ENCODE assay signal across 28 cellular contexts in the genomic region with DNA sequence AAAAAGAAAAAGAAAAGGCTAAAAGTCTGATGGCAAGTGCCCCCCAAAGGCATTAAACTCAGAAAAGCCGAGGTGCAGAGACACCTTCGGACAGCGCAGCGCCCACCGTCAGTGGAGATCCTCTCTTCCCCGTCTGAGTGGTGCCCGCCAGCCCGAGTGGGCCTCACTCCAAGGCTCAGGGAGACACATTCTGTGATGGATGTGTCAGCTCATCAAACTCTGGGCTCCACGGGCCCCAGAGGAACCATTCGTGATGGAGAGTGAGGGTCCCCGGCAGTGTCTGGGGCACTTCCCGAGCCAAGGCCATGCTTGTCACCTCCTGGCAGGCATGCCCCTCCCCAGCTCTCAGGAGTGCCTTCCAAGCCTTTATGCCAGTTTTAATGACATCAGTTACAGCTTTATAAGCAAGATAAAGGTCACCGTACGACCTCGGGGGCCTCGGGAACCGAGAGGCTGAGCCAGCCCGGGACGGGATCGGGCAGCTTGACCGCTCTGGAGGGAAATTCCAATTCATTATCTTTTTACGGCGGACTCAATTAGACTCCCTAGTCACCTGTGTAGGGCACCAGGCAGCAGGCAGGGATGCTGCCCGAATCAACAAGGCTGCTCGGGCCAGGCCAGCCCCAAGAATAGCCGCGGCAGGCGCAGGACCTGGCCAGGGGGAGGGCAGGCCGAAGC. TPM values are rescaled to one million over a fixed set of nuclear protein-coding genes. Genes with fewer than 3 reads are reported as not detected.
DNase-seq lines count a peak whose midpoint lies in the region; ATAC-seq and TF ChIP-seq lines count a peak whose summit lies in the region.
"Had no signal": no experiment of that assay in that cellular context is flagged by ENCODE, and none has a peak within 500 bp of the region (broad histone marks: within the 10 kb centered on the region; RNA-seq: fewer than 3 reads in every experiment).

No MANE protein-coding gene starts in this region.

- DNase-seq in Right ventricle myocardium superior (peak; percentile 22), right atrium auricular region (ENCODE audit: low spot score) (no peak), left ventricle myocardium superior (peak; percentile 20), neural progenitor cell (ENCODE audit: low spot score) (no peak), mesothelial cell of epicardium (ENCODE audit: low spot score in 2 of 2, unreplicated experiment in 2 of 2) (no peak), NOMO-1 treated with dmso at 0.1 percent for 144 hours (lab: John Stamatoyannopoulos, UW; ENCODE audit: unreplicated experiment) (no peak)
- DNase-seq: 8988T; ACHN; BE2C; CD8-positive, alpha-beta memory T cell; DMS 273 treated with DMSO at 0.1 percent for 48 hours; DMS79; EL; GDM1; HCEC 1CT; KBM-7; MV-4-11; NCI-H1105; NCI-H146; NCI-H1930; NCI-H2107; NCI-H524; NCI-H748 treated with DMSO at 0.1 percent for 48 hours; PC-3; SHP77 treated with DMSO at 0.1 percent for 48 hours had no signal

- H3K4me1 ChIP-seq in right atrium auricular region (no peaks in the 10 kb centered on the region), neural progenitor cell (no peaks in the 10 kb centered on the region)
- H3K4me1 ChIP-seq: BE2C had no signal

- no peak overlapping the region for H3K9ac ChIP-seq in neural progenitor cell

- intact Hi-C loops in Right ventricle myocardium superior (cut with DNase I), result no loop called here
- intact Hi-C loops in left ventricle myocardium superior (cut with micrococcal nuclease), result no loop called here

- H3K27ac ChIP-seq in right atrium auricular region (no peak overlapping the region), neural progenitor cell (no peak overlapping the region)

- H3K27me3 Mint-ChIP-seq in neural progenitor cell (ENCODE audit: insufficient read depth, low read depth), result peaks cover 4% of the 10 kb centered on the region
- no peaks in the 10 kb centered on the region for H3K27me3 Mint-ChIP-seq in mesothelial cell of epicardium (ENCODE audit: low read depth)
- H3K27me3 Mint-ChIP-seq: CD8-positive, alpha-beta memory T cell had no signal

- H3K4me3 Mint-ChIP-seq in neural progenitor cell (no peak overlapping the region), mesothelial cell of epicardium (no peak overlapping the region)
- H3K4me3 Mint-ChIP-seq: CD14-positive monocyte; CD8-positive, alpha-beta memory T cell had no signal

- H4K20me1 ChIP-seq in neural progenitor cell (ENCODE audit: low read depth), result no peaks in the 10 kb centered on the region

- no peaks in the 10 kb centered on the region for H3F3A ChIP-seq in neural progenitor cell (ENCODE audit: low read depth)

- ATAC-seq in Right ventricle myocardium superior (ENCODE audit: poor library complexity) (no peak), left ventricle myocardium superior (no peak), HG02798 (IDR thresholded peaks at IDR 0.05; ENCODE audit: poor library complexity, unreplicated experiment) (no peak)
- ATAC-seq: GM12878, PC-3 had no signal

- H3K9me3 ChIP-seq in right atrium auricular region (no peaks in the 10 kb centered on the region), neural progenitor cell (ENCODE audit: low read depth) (no peaks in the 10 kb centered on the region)
- H3K9me3 ChIP-seq: BE2C had no signal

- H2AFZ ChIP-seq in neural progenitor cell (replicated peaks), result no peak overlapping the region

- H3K9me3 Mint-ChIP-seq in neural progenitor cell (no peaks in the 10 kb centered on the region), mesothelial cell of epicardium (no peaks in the 10 kb centered on the region)
- H3K9me3 Mint-ChIP-seq: CD8-positive, alpha-beta memory T cell had no signal

- no peaks in the 10 kb centered on the region for H3K79me2 ChIP-seq in neural progenitor cell (ENCODE audit: low read depth)

- H3K36me3 ChIP-seq in right atrium auricular region (no peaks in the 10 kb centered on the region), neural progenitor cell (no peaks in the 10 kb centered on the region)
- H3K36me3 ChIP-seq: BE2C had no signal

- peak overlapping the region; percentile 14 for H3K27ac Mint-ChIP-seq in neural progenitor cell
- no peak overlapping the region for H3K27ac Mint-ChIP-seq in mesothelial cell of epicardium
- H3K27ac Mint-ChIP-seq: CD14-positive monocyte had no signal

- H3K36me3 Mint-ChIP-seq in neural progenitor cell (no peaks in the 10 kb centered on the region), mesothelial cell of epicardium (no peaks in the 10 kb centered on the region)
- H3K36me3 Mint-ChIP-seq: CD14-positive monocyte; CD8-positive, alpha-beta memory T cell had no signal

- H3K27me3 ChIP-seq in right atrium auricular region (no peaks in the 10 kb centered on the region), neural progenitor cell (no peaks in the 10 kb centered on the region)
- H3K27me3 ChIP-seq: BE2C had no signal

- H3K4me1 Mint-ChIP-seq in neural progenitor cell (peaks cover 7% of the 10 kb centered on the region), mesothelial cell of epicardium (peaks cover 13% of the 10 kb centered on the region)
- H3K4me1 Mint-ChIP-seq: CD14-positive monocyte; CD8-positive, alpha-beta memory T cell had no signal

- no peak overlapping the region for H3K4me2 ChIP-seq in neural progenitor cell

- H3K4me3 ChIP-seq in right atrium auricular region (no peak overlapping the region), neural progenitor cell (no peak overlapping the region)
- H3K4me3 ChIP-seq: GM12878 had no signal

- TF ChIP-seq CTCF in right atrium auricular region (IDR thresholded peaks at IDR 0.05) (no peak), neural progenitor cell (IDR thresholded peaks at IDR 0.05) (no peak), mesothelial cell of epicardium (IDR thresholded peaks at IDR 0.05; ENCODE audit: unreplicated experiment) (no peak)

RNA-seq across cellular contexts. Expression of a gene that starts 49.5 kb away (rescaled TPM):
- total RNA-seq in Right ventricle myocardium superior, result 5.0 TPM
- 1 to 10 TPM; 2.2 to 3.8 TPM for total RNA-seq in right atrium auricular region
- 5.3 TPM for total RNA-seq in left ventricle myocardium superior
- 7.0 and 15.5 TPM in 2 replicates for total RNA-seq in neural progenitor cell (ENCODE audit: low replicate concordance)
- total RNA-seq in mesothelial cell of epicardium, result 21.6 to 25.0 TPM (median 24.3 TPM) in 3 replicates

RNA-seq across cellular contexts. Expression of a gene that starts 49.8 kb away (rescaled TPM):
- total RNA-seq in Right ventricle myocardium superior (81.8 TPM), right atrium auricular region (10 to 100 TPM; 38.8 to 47.2 TPM), left ventricle myocardium superior (98.1 TPM), neural progenitor cell (ENCODE audit: low replicate concordance) (39.1 and 42.5 TPM in 2 replicates), mesothelial cell of epicardium (94.5 to 103 TPM (median 95.1 TPM) in 3 replicates)

Comparison
In these comparisons a context has a peak if more than half of its experiments do, and no peak if none do; other contexts are left out.
1. DNase-seq: peak in Right ventricle myocardium superior (single experiment) and left ventricle myocardium superior (single experiment); none in right atrium auricular region (single experiment), neural progenitor cell (single experiment), mesothelial cell of epicardium (0 of 2) and NOMO-1 treated with dmso at 0.1 percent for 144 hours (single experiment).